Comparison of ENCODE assay signal across 10 cellular contexts in the genomic region with DNA sequence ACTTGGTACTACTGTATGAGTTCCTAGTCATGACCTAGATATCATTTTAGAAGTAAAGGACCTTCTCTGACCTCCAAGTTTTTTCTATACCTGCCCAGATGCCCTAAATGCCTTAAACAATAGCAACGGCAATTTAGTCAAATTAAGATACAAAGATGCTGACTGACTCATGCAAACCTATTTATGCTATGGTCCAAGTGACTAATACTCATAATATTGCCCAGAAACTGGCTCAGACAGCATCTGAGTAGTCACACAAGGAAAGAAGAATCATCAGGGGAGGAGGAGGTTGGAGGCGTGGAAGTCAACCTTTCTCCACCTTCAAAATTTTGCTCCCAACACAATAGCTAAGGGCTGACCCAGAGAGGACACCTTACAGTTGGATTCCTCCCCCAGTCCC. TPM values are rescaled to one million over a fixed set of nuclear protein-coding genes. Genes with fewer than 3 reads are reported as not detected.
DNase-seq lines count a peak whose midpoint lies in the region; ATAC-seq and TF ChIP-seq lines count a peak whose summit lies in the region.
"Had no signal": no experiment of that assay in that cellular context is flagged by ENCODE, and none has a peak within 500 bp of the region (broad histone marks: within the 10 kb centered on the region; RNA-seq: fewer than 3 reads in every experiment).

No MANE protein-coding gene starts in this region.

- H3K4me3 ChIP-seq in fibroblast of mammary gland (ENCODE audit: control insufficient read depth, low read depth, low read length) = no peak overlapping the region

- peaks cover 11% of the 10 kb centered on the region for H3K36me3 Mint-ChIP-seq in stimulated activated memory B cell treated with anti-CD40 and anti-IgM and Interleukin-4, amounts not matched to agents 10 μg/mL and 1 μg/mL and 100 μg/mL, for 72 hours
- peaks cover 5% of the 10 kb centered on the region for H3K36me3 Mint-ChIP-seq in osteocyte (ENCODE audit: unreplicated experiment)

- no peak overlapping the region for H3K4me3 Mint-ChIP-seq in stimulated activated memory B cell treated with anti-CD40 and anti-IgM and Interleukin-4, amounts not matched to agents 10 μg/mL and 1 μg/mL and 100 μg/mL, for 72 hours
- no peak overlapping the region for H3K4me3 Mint-ChIP-seq in osteocyte (ENCODE audit: unreplicated experiment)
- H3K4me3 Mint-ChIP-seq: stimulated activated naive CD8-positive, alpha-beta T cell treated with anti-CD3 and anti-CD28 coated beads, Interleukin-15, Interleukin-2, amounts not matched to agents 100 ng/mL and 50 ng/mL, for 24 hours had no signal

- no peaks in the 10 kb centered on the region for H3K27me3 Mint-ChIP-seq in stimulated activated memory B cell treated with anti-CD40 and anti-IgM and Interleukin-4, amounts not matched to agents 10 μg/mL and 1 μg/mL and 100 μg/mL, for 72 hours
- H3K27me3 Mint-ChIP-seq in osteocyte (ENCODE audit: unreplicated experiment) = no peaks in the 10 kb centered on the region
- H3K27me3 Mint-ChIP-seq: stimulated activated naive CD8-positive, alpha-beta T cell treated with anti-CD3 and anti-CD28 coated beads, Interleukin-15, Interleukin-2, amounts not matched to agents 100 ng/mL and 50 ng/mL, for 24 hours had no signal

- H3K9me3 Mint-ChIP-seq in stimulated activated memory B cell treated with anti-CD40 and anti-IgM and Interleukin-4, amounts not matched to agents 10 μg/mL and 1 μg/mL and 100 μg/mL, for 72 hours = no peaks in the 10 kb centered on the region
- H3K9me3 Mint-ChIP-seq in osteocyte (ENCODE audit: unreplicated experiment) = no peaks in the 10 kb centered on the region
- H3K9me3 Mint-ChIP-seq: stimulated activated naive CD8-positive, alpha-beta T cell treated with anti-CD3 and anti-CD28 coated beads, Interleukin-15, Interleukin-2, amounts not matched to agents 100 ng/mL and 50 ng/mL, for 24 hours had no signal

- ATAC-seq in SK-N-SH treated with all-trans-retinoic acid at 6 μM for 48 hours = peak; percentile 34; the same call in 1 of the 3 replicates
- no peak for ATAC-seq in stimulated activated memory B cell treated with anti-CD40 and anti-IgM and Interleukin-4, amounts not matched to agents 10 μg/mL and 1 μg/mL and 100 μg/mL, for 72 hours
- no peak for ATAC-seq in GM21381 (IDR thresholded peaks at IDR 0.05; ENCODE audit: unreplicated experiment)
- ATAC-seq in HG02759 (IDR thresholded peaks at IDR 0.05; ENCODE audit: unreplicated experiment) = no peak

- DNase-seq in DMS53 (lab: John Stamatoyannopoulos, UW) = peak; percentile 2
- no peak for DNase-seq in DMS53 treated with DMSO at 0.1 percent for 48 hours (lab: John Stamatoyannopoulos, UW; ENCODE audit: unreplicated experiment)
- DNase-seq in fibroblast of mammary gland (ENCODE audit: low read depth) = peak; percentile 91
- DNase-seq in osteocyte (ENCODE audit: extremely low spot score, unreplicated experiment) = no peak
- DNase-seq: glutamatergic neuron had no signal

- TF ChIP-seq CTCF in fibroblast of mammary gland (conservative IDR thresholded peaks at IDR 0.05; ENCODE audit: control insufficient read depth, insufficient read depth, low read depth, low read length) (no peak), osteocyte (IDR thresholded peaks at IDR 0.05) (no peak)

- peak overlapping the region; percentile 24 for H3K27ac Mint-ChIP-seq in stimulated activated memory B cell treated with anti-CD40 and anti-IgM and Interleukin-4, amounts not matched to agents 10 μg/mL and 1 μg/mL and 100 μg/mL, for 72 hours
- no peak overlapping the region for H3K27ac Mint-ChIP-seq in osteocyte (ENCODE audit: unreplicated experiment)
- H3K27ac Mint-ChIP-seq: stimulated activated naive CD8-positive, alpha-beta T cell treated with anti-CD3 and anti-CD28 coated beads, Interleukin-15, Interleukin-2, amounts not matched to agents 100 ng/mL and 50 ng/mL, for 24 hours had no signal

- peaks cover 68% of the 10 kb centered on the region for H3K4me1 Mint-ChIP-seq in stimulated activated memory B cell treated with anti-CD40 and anti-IgM and Interleukin-4, amounts not matched to agents 10 μg/mL and 1 μg/mL and 100 μg/mL, for 72 hours
- peaks cover 26% of the 10 kb centered on the region for H3K4me1 Mint-ChIP-seq in osteocyte (ENCODE audit: unreplicated experiment)

TF ChIP-seq in SK-N-SH treated with all-trans-retinoic acid at 6 μM for 48 hours, 23 proteins besides CTCF, POLR2A, EP300 and RAD21:
- TF ChIP-seq, protein P1, sequence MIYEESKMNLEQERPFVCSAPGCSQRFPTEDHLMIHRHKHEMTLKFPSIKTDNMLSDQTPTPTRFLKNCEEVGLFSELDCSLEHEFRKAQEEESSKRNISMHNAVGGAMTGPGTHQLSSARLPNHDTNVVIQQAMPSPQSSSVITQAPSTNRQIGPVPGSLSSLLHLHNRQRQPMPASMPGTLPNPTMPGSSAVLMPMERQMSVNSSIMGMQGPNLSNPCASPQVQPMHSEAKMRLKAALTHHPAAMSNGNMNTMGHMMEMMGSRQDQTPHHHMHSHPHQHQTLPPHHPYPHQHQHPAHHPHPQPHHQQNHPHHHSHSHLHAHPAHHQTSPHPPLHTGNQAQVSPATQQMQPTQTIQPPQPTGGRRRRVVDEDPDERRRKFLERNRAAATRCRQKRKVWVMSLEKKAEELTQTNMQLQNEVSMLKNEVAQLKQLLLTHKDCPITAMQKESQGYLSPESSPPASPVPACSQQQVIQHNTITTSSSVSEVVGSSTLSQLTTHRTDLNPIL (CRISPR knock-in tag; IDR thresholded peaks at IDR 0.05; ENCODE audit: low read depth) = no peak
- TF ChIP-seq PPARA (CRISPR knock-in tag; IDR thresholded peaks at IDR 0.05; ENCODE audit: borderline replicate concordance) = no peak
- no peak for TF ChIP-seq BACH2 (CRISPR knock-in tag; IDR thresholded peaks at IDR 0.05; ENCODE audit: borderline replicate concordance)
- TF ChIP-seq, protein P2, sequence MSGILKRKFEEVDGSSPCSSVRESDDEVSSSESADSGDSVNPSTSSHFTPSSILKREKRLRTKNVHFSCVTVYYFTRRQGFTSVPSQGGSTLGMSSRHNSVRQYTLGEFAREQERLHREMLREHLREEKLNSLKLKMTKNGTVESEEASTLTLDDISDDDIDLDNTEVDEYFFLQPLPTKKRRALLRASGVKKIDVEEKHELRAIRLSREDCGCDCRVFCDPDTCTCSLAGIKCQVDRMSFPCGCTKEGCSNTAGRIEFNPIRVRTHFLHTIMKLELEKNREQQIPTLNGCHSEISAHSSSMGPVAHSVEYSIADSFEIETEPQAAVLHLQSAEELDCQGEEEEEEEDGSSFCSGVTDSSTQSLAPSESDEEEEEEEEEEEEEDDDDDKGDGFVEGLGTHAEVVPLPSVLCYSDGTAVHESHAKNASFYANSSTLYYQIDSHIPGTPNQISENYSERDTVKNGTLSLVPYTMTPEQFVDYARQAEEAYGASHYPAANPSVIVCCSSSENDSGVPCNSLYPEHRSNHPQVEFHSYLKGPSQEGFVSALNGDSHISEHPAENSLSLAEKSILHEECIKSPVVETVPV (CRISPR knock-in tag; IDR thresholded peaks at IDR 0.05) = no peak
- TF ChIP-seq ZFP3 (CRISPR knock-in tag; IDR thresholded peaks at IDR 0.05) = no peak
- TF ChIP-seq, protein P3, sequence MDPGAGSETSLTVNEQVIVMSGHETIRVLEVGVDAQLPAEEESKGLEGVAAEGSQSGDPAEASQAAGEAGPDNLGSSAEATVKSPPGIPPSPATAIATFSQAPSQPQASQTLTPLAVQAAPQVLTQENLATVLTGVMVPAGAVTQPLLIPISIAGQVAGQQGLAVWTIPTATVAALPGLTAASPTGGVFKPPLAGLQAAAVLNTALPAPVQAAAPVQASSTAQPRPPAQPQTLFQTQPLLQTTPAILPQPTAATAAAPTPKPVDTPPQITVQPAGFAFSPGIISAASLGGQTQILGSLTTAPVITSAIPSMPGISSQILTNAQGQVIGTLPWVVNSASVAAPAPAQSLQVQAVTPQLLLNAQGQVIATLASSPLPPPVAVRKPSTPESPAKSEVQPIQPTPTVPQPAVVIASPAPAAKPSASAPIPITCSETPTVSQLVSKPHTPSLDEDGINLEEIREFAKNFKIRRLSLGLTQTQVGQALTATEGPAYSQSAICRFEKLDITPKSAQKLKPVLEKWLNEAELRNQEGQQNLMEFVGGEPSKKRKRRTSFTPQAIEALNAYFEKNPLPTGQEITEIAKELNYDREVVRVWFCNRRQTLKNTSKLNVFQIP (CRISPR knock-in tag; IDR thresholded peaks at IDR 0.05; ENCODE audit: borderline replicate concordance, low read depth) = no peak
- TF ChIP-seq ZFP30 (CRISPR knock-in tag; IDR thresholded peaks at IDR 0.05) = no peak
- no peak for TF ChIP-seq CSDC2 (CRISPR knock-in tag; IDR thresholded peaks at IDR 0.05)

RNA-seq across cellular contexts. Expression of a gene that starts 6.8 kb away (rescaled TPM):
- total RNA-seq in osteocyte = 31.8 and 35.0 TPM in 2 replicates

RNA-seq across cellular contexts. Expression of a gene that starts 38.5 kb away (rescaled TPM):
- not detected in 2 replicates for total RNA-seq in osteocyte

RNA-seq across cellular contexts. Expression of a gene that starts 45.5 kb away (rescaled TPM):
- not detected in 2 replicates for total RNA-seq in osteocyte

Comparison
In these comparisons a context has a peak if more than half of its experiments do, and no peak if none do; other contexts are left out.
1. DNase-seq: peak in DMS53 (single experiment) and fibroblast of mammary gland (single experiment); none in DMS53 treated with DMSO at 0.1 percent for 48 hours (single experiment) and osteocyte (single experiment).